Comparison of ENCODE assay signal across 1 cellular context in genomic region chr4:152052431-152053057, GRCh38.
TF ChIP-seq lines count a peak whose summit lies in the region.

No MANE protein-coding gene starts in this region.

TF ChIP-seq in IMR-90, 13 proteins besides CTCF, POLR2A, EP300 and RAD21 (continued from another document):
- TF ChIP-seq USF2 (IDR thresholded peaks at IDR 0.05; ENCODE audit: low read depth, low read length): no peak
- no peak for TF ChIP-seq MAFK (IDR thresholded peaks at IDR 0.05; ENCODE audit: low read depth, low read length)
- no peak for TF ChIP-seq RFX5 (IDR thresholded peaks at IDR 0.05; ENCODE audit: low read depth, low read length)
- no peak for TF ChIP-seq BHLHE40 (IDR thresholded peaks at IDR 0.05; ENCODE audit: low read depth, low read length)
- no peak for TF ChIP-seq MAZ (IDR thresholded peaks at IDR 0.05; ENCODE audit: borderline replicate concordance, low read depth, low read length)
- no peak for TF ChIP-seq CHD1 (IDR thresholded peaks at IDR 0.05; ENCODE audit: low read depth, low read length)
- TF ChIP-seq CEBPB (IDR thresholded peaks at IDR 0.05; ENCODE audit: low read depth, low read length): no peak
- no peak for TF ChIP-seq RCOR1 (IDR thresholded peaks at IDR 0.05; ENCODE audit: insufficient replicate concordance, low read length)
- TF ChIP-seq NFE2L2 (IDR thresholded peaks at IDR 0.05; ENCODE audit: low read depth, low read length): no peak
- TF ChIP-seq MXI1 (IDR thresholded peaks at IDR 0.05; ENCODE audit: borderline replicate concordance, low read depth, low read length): no peak
TF ChIP-seq in IMR-90: peak in this region for 0.
